ENCODE assay signal across 1 cellular context in genomic region chr17:39450847-39451581, GRCh38.
TF ChIP-seq lines count a peak whose summit lies in the region.

A gene with protein sequence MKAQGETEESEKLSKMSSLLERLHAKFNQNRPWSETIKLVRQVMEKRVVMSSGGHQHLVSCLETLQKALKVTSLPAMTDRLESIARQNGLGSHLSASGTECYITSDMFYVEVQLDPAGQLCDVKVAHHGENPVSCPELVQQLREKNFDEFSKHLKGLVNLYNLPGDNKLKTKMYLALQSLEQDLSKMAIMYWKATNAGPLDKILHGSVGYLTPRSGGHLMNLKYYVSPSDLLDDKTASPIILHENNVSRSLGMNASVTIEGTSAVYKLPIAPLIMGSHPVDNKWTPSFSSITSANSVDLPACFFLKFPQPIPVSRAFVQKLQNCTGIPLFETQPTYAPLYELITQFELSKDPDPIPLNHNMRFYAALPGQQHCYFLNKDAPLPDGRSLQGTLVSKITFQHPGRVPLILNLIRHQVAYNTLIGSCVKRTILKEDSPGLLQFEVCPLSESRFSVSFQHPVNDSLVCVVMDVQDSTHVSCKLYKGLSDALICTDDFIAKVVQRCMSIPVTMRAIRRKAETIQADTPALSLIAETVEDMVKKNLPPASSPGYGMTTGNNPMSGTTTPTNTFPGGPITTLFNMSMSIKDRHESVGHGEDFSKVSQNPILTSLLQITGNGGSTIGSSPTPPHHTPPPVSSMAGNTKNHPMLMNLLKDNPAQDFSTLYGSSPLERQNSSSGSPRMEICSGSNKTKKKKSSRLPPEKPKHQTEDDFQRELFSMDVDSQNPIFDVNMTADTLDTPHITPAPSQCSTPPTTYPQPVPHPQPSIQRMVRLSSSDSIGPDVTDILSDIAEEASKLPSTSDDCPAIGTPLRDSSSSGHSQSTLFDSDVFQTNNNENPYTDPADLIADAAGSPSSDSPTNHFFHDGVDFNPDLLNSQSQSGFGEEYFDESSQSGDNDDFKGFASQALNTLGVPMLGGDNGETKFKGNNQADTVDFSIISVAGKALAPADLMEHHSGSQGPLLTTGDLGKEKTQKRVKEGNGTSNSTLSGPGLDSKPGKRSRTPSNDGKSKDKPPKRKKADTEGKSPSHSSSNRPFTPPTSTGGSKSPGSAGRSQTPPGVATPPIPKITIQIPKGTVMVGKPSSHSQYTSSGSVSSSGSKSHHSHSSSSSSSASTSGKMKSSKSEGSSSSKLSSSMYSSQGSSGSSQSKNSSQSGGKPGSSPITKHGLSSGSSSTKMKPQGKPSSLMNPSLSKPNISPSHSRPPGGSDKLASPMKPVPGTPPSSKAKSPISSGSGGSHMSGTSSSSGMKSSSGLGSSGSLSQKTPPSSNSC (N-terminal part only) (minus strand): TSS chr17:39451263. CDS start chr17:39451062, 201 bp downstream.

TF ChIP-seq in HepG2, 621 proteins besides CTCF, POLR2A, EP300 and RAD21 (continued from another document and continues in another):
- TF ChIP-seq TEF (CRISPR knock-in tag; IDR thresholded peaks at IDR 0.05) (0 out of 2 replicates have a peak, but pooled peaks have one; percentile 57), ZNF205 (CRISPR knock-in tag; IDR thresholded peaks at IDR 0.05) (peak; percentile 31; the same call in 1 of the 2 replicates), HMG20A (CRISPR knock-in tag; IDR thresholded peaks at IDR 0.05; ENCODE audit: borderline replicate concordance) (no peak), RARA (CRISPR knock-in tag; IDR thresholded peaks at IDR 0.05) (peak; percentile 29), HDAC1 (CRISPR knock-in tag; IDR thresholded peaks at IDR 0.05) (peak; percentile 71; the same call in 1 of the 2 replicates), ZKSCAN1 (IDR thresholded peaks at IDR 0.05; ENCODE audit: low read length) (no peak), ZNF883 (CRISPR knock-in tag; IDR thresholded peaks at IDR 0.05; ENCODE audit: not compliant biosample characterization) (peak; percentile 62), ZMAT3 (CRISPR knock-in tag; conservative IDR thresholded peaks at IDR 0.05) (peak; percentile 89; the same call in 1 of the 2 replicates), CEBPG (CRISPR knock-in tag; IDR thresholded peaks at IDR 0.05) (peak; percentile 87), ZNF605 (CRISPR knock-in tag; IDR thresholded peaks at IDR 0.05) (peak; percentile 82), NFRKB (IDR thresholded peaks at IDR 0.05) (peak; percentile 91), FOXJ3 (CRISPR knock-in tag; IDR thresholded peaks at IDR 0.05; ENCODE audit: borderline replicate concordance) (peak; percentile 59; the same call in 1 of the 2 replicates), MIER2 (CRISPR knock-in tag; IDR thresholded peaks at IDR 0.05) (no peak), THAP9 (CRISPR knock-in tag; IDR thresholded peaks at IDR 0.05; ENCODE audit: borderline replicate concordance) (peak; percentile 93), ZBTB49 (CRISPR knock-in tag; IDR thresholded peaks at IDR 0.05; ENCODE audit: borderline replicate concordance) (no peak), CREM (IDR thresholded peaks at IDR 0.05) (peak; percentile 72), CREM (CRISPR knock-in tag; IDR thresholded peaks at IDR 0.05) (no peak), NFYC (CRISPR knock-in tag; IDR thresholded peaks at IDR 0.05) (peak; percentile 9; the same call in 1 of the 2 replicates), ELF3 (CRISPR knock-in tag; IDR thresholded peaks at IDR 0.05) (peak; percentile 60), HNRNPH1 (optimal IDR thresholded peaks at IDR 0.05; ENCODE audit: low read depth, low read length) (no peak), ZNF598 (CRISPR knock-in tag; IDR thresholded peaks at IDR 0.05; ENCODE audit: borderline replicate concordance) (peak; percentile 94), NAIF1 (CRISPR knock-in tag; IDR thresholded peaks at IDR 0.05; ENCODE audit: borderline replicate concordance) (peak; percentile 87), ZNF790 (CRISPR knock-in tag; IDR thresholded peaks at IDR 0.05; ENCODE audit: borderline replicate concordance) (no peak), CEBPB (IDR thresholded peaks at IDR 0.05; ENCODE audit: borderline replicate concordance, low read depth, low read length) (peak; percentile 77; the same call in 1 of the 2 replicates), KMT2B (CRISPR knock-in tag; IDR thresholded peaks at IDR 0.05) (peak; percentile 62), ZFP90 (CRISPR knock-in tag; IDR thresholded peaks at IDR 0.05; ENCODE audit: borderline replicate concordance) (peak; percentile 83; the same call in 1 of the 2 replicates), NFKB2 (CRISPR knock-in tag; IDR thresholded peaks at IDR 0.05; ENCODE audit: borderline replicate concordance) (0 out of 2 replicates have a peak, but pooled peaks have one; percentile 34), ZNF350 (CRISPR knock-in tag; IDR thresholded peaks at IDR 0.05; ENCODE audit: borderline replicate concordance, low read depth) (peak; percentile 82; the same call in 1 of the 2 replicates), SAFB2 (CRISPR knock-in tag; IDR thresholded peaks at IDR 0.05; ENCODE audit: borderline replicate concordance, low read depth) (peak; percentile 33; the same call in 1 of the 2 replicates), ZSCAN9 (CRISPR knock-in tag; IDR thresholded peaks at IDR 0.05; ENCODE audit: borderline replicate concordance) (peak; percentile 30; the same call in 1 of the 2 replicates), GMEB1 (CRISPR knock-in tag; IDR thresholded peaks at IDR 0.05; ENCODE audit: borderline replicate concordance) (peak; percentile 55; the same call in 1 of the 2 replicates), SMARCE1 (IDR thresholded peaks at IDR 0.05; ENCODE audit: borderline replicate concordance) (no peak), FOXA1 (IDR thresholded peaks at IDR 0.05) (no peak), FOXA1 (CRISPR knock-in tag; IDR thresholded peaks at IDR 0.05) (0 out of 2 replicates have a peak, but pooled peaks have one; percentile 3), DNMT3B (CRISPR knock-in tag; conservative IDR thresholded peaks at IDR 0.05) (no peak; the same call in 1 of the 2 replicates), ZNF878 (CRISPR knock-in tag; IDR thresholded peaks at IDR 0.05) (peak; percentile 58; the same call in 1 of the 2 replicates), IRF2 (CRISPR knock-in tag; IDR thresholded peaks at IDR 0.05) (peak; percentile 79), AKAP8 (CRISPR knock-in tag; IDR thresholded peaks at IDR 0.05) (0 out of 2 replicates have a peak, but pooled peaks have one; percentile 52), ZSCAN31 (CRISPR knock-in tag; IDR thresholded peaks at IDR 0.05; ENCODE audit: low read depth) (peak; percentile 21; the same call in 1 of the 2 replicates), SP1 (IDR thresholded peaks at IDR 0.05) (peak; percentile 76; the same call in 1 of the 2 replicates), SP1 (CRISPR knock-in tag; IDR thresholded peaks at IDR 0.05) (no peak), SP2 (CRISPR knock-in tag; IDR thresholded peaks at IDR 0.05) (0 out of 2 replicates have a peak, but pooled peaks have one; percentile 0), ZNF292 (CRISPR knock-in tag; IDR thresholded peaks at IDR 0.05; ENCODE audit: borderline replicate concordance, low read depth) (0 out of 2 replicates have a peak, but pooled peaks have one; percentile 5), HDAC2 (CRISPR knock-in tag; IDR thresholded peaks at IDR 0.05) (0 out of 2 replicates have a peak, but pooled peaks have one; percentile 48), TSC22D2 (CRISPR knock-in tag; IDR thresholded peaks at IDR 0.05; ENCODE audit: borderline replicate concordance) (0 out of 2 replicates have a peak, but pooled peaks have one; percentile 68), MYPOP (CRISPR knock-in tag; IDR thresholded peaks at IDR 0.05) (peak; percentile 77)
- TF ChIP-seq, protein P1, sequence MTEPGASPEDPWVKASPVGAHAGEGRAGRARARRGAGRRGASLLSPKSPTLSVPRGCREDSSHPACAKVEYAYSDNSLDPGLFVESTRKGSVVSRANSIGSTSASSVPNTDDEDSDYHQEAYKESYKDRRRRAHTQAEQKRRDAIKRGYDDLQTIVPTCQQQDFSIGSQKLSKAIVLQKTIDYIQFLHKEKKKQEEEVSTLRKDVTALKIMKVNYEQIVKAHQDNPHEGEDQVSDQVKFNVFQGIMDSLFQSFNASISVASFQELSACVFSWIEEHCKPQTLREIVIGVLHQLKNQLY (CRISPR knock-in tag; IDR thresholded peaks at IDR 0.05) = no peak
- TF ChIP-seq, protein P2, sequence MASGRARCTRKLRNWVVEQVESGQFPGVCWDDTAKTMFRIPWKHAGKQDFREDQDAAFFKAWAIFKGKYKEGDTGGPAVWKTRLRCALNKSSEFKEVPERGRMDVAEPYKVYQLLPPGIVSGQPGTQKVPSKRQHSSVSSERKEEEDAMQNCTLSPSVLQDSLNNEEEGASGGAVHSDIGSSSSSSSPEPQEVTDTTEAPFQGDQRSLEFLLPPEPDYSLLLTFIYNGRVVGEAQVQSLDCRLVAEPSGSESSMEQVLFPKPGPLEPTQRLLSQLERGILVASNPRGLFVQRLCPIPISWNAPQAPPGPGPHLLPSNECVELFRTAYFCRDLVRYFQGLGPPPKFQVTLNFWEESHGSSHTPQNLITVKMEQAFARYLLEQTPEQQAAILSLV (CRISPR knock-in tag; IDR thresholded peaks at IDR 0.05; ENCODE audit: borderline replicate concordance) = peak; percentile 51; the same call in 1 of the 2 replicates
- TF ChIP-seq, protein P3, sequence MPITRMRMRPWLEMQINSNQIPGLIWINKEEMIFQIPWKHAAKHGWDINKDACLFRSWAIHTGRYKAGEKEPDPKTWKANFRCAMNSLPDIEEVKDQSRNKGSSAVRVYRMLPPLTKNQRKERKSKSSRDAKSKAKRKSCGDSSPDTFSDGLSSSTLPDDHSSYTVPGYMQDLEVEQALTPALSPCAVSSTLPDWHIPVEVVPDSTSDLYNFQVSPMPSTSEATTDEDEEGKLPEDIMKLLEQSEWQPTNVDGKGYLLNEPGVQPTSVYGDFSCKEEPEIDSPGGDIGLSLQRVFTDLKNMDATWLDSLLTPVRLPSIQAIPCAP (CRISPR knock-in tag; IDR thresholded peaks at IDR 0.05; ENCODE audit: low read depth) = 0 out of 2 replicates have a peak, but pooled peaks have one; percentile 45
